8 cellular contexts compared by ENCODE assay signal in genomic region chr4:99808260-99808857, GRCh38. TPM values are rescaled to one million over a fixed set of nuclear protein-coding genes. Genes with fewer than 3 reads are reported as not detected.
DNase-seq lines count a peak whose midpoint lies in the region; ATAC-seq and TF ChIP-seq lines count a peak whose summit lies in the region.

No MANE protein-coding gene starts in this region.

- intact Hi-C loops in CD8-positive, alpha-beta T cell (cut with DNase I, micrococcal nuclease), result loop anchor here (1.0 to 10.0 kb wide), 4 partner anchors 141 to 814 kb away; partner anchors contain the start of gene METAP1 (in 1 of the 2)
- intact Hi-C loops in OCI-LY7 (cut with micrococcal nuclease; ENCODE audit: unreplicated experiment) (loop anchor here (1.0 to 10.0 kb wide), 5 partner anchors 77 to 721 kb away; partner anchors contain the start of gene ADH5), prostate gland (cut with DNase I) (loop anchor here (10.0 kb wide), 2 partner anchors 56 to 244 kb away; partner anchors contain the start of gene TRMT10A)

- POLR2A ChIA-PET in CD8-positive, alpha-beta T cell (lab: Charles Lee), result interaction anchor here (1.0 to 1.8 kb wide), 3 partner anchors 86 to 140 kb away, joined by 3 to 7 read pairs (median 7); partner anchors contain the start of genes DNAJB14 and LAMTOR3
- POLR2A ChIA-PET in OCI-LY7 (lab: Charles Lee), result interaction anchor here (0.6 to 2.8 kb wide), 11 partner anchors 9 to 881 kb away, joined by 3 to 22 read pairs (median 4); partner anchors contain the start of genes DAPP1, DNAJB14 and TRMT10A

- no peaks in the 10 kb centered on the region for H3K36me3 ChIP-seq in CD8-positive, alpha-beta T cell (ENCODE audit: insufficient read depth, low read length)
- H3K36me3 ChIP-seq in OCI-LY7 (ENCODE audit: insufficient read depth, low read length) (no peaks in the 10 kb centered on the region), prostate gland (no peaks in the 10 kb centered on the region)

- H3K4me2 ChIP-seq in OCI-LY7 (ENCODE audit: low read length), result peak overlapping the region; percentile 74

- no peaks in the 10 kb centered on the region for H3K9me3 ChIP-seq in CD8-positive, alpha-beta T cell (ENCODE audit: low read length)
- H3K9me3 ChIP-seq in OCI-LY7 (ENCODE audit: low read length), result no peaks in the 10 kb centered on the region
- H3K9me3 ChIP-seq in prostate gland, result no peaks in the 10 kb centered on the region

- peak; percentile 93 for TF ChIP-seq CTCF in CD8-positive, alpha-beta T cell (IDR thresholded peaks at IDR 0.05)
- TF ChIP-seq CTCF in OCI-LY7 (conservative IDR thresholded peaks at IDR 0.05; ENCODE audit: low read length), result peak; percentile 96
- peak; percentile 60 for TF ChIP-seq CTCF in fibroblast of pulmonary artery (IDR thresholded peaks at IDR 0.05; ENCODE audit: low read length, missing control alignments)
- TF ChIP-seq CTCF in prostate gland (IDR thresholded peaks at IDR 0.05), result peak in 3 of 4 experiments; percentile 28 to 54 (median 43)

- no peak overlapping the region for H3K27ac Mint-ChIP-seq in CD8-positive, alpha-beta T cell

- H3K4me3 Mint-ChIP-seq in CD8-positive, alpha-beta T cell, result no peak overlapping the region

- H3K79me2 ChIP-seq in OCI-LY7 (ENCODE audit: insufficient read depth, low read depth, low read length), result no peaks in the 10 kb centered on the region

- CTCF ChIA-PET in CD8-positive, alpha-beta T cell (lab: Charles Lee), result interaction anchor here (0.5 to 5.1 kb wide), 33 partner anchors 8 to 1481 kb away, joined by 3 to 50 read pairs (median 4); partner anchors contain the start of genes DAPP1, DNAJB14, H2AZ1 and TRMT10A
- CTCF ChIA-PET in OCI-LY7 (lab: Charles Lee; ENCODE audit: unreplicated experiment), result interaction anchor here (0.9 to 1.2 kb wide), 3 partner anchors 9 to 44 kb away, joined by 3 to 4 read pairs (median 3); partner anchors contain the start of gene DAPP1

- TF ChIP-seq POLR2A in prostate gland (IDR thresholded peaks at IDR 0.05), result no peak

- H3K4me3 ChIP-seq in CD8-positive, alpha-beta T cell (ENCODE audit: low read depth, low read length), result no peak overlapping the region
- H3K4me3 ChIP-seq in OCI-LY7 (ENCODE audit: low read depth, low read length, poor library complexity, severe bottlenecking) (peak overlapping the region; percentile 35), fibroblast of pulmonary artery (replicated peaks; ENCODE audit: low read depth, low read length) (no peak overlapping the region), prostate gland (no peak overlapping the region)

- H3K27me3 Mint-ChIP-seq in CD8-positive, alpha-beta T cell (ENCODE audit: low read depth), result peaks cover 14% of the 10 kb centered on the region

- BruUV-seq in OCI-LY7 (replicated peaks; lab: Mats Ljungman, UMichigan), result no TSS peak

- H3K27me3 ChIP-seq in CD8-positive, alpha-beta T cell (ENCODE audit: insufficient read depth, low read length), result no peaks in the 10 kb centered on the region
- H3K27me3 ChIP-seq in prostate gland (replicated peaks; ENCODE audit: insufficient read depth), result no peaks in the 10 kb centered on the region

- peak; percentile 46 to 80 (median 66) for DNase-seq in CD8-positive, alpha-beta T cell
- DNase-seq in OCI-LY7 (ENCODE audit: low spot score) (peak; percentile 82), activated T-cell treated with anti-CD3 and anti-CD28 coated beads for 4 hours (peak; percentile 65), fibroblast of pulmonary artery (ENCODE audit: low read depth) (peak; percentile 54), prostate gland (ENCODE audit: low spot score) (peak; percentile 23), T1000 (lab: John Stamatoyannopoulos, UW) (no peak)

- no peaks in the 10 kb centered on the region for H3K9me3 Mint-ChIP-seq in CD8-positive, alpha-beta T cell

- no peaks in the 10 kb centered on the region for H3K36me3 Mint-ChIP-seq in CD8-positive, alpha-beta T cell

- WGBS in prostate gland, result 33% methylated on average over 13 of the region's 13 CpGs

- no peaks in the 10 kb centered on the region for H3K9me2 ChIP-seq in OCI-LY7 (ENCODE audit: insufficient read depth, low read length)

- no peaks in the 10 kb centered on the region for H4K20me1 ChIP-seq in OCI-LY7 (ENCODE audit: insufficient read depth, low read length)

- no peaks in the 10 kb centered on the region for H3K4me1 ChIP-seq in CD8-positive, alpha-beta T cell (ENCODE audit: insufficient read depth, low read length)
- peaks cover 62% of the 10 kb centered on the region for H3K4me1 ChIP-seq in OCI-LY7 (ENCODE audit: insufficient read depth, low read length, poor library complexity, severe bottlenecking)
- no peaks in the 10 kb centered on the region for H3K4me1 ChIP-seq in prostate gland (replicated peaks)

- peaks cover 4% of the 10 kb centered on the region for H3K4me1 Mint-ChIP-seq in CD8-positive, alpha-beta T cell (ENCODE audit: low read depth)

- H3K27ac ChIP-seq in CD8-positive, alpha-beta T cell (ENCODE audit: low read depth, low read length), result no peak overlapping the region
- H3K27ac ChIP-seq in OCI-LY7 (ENCODE audit: low read depth, low read length, poor library complexity, severe bottlenecking) (peak overlapping the region; percentile 59), prostate gland (no peak overlapping the region)

- peak overlapping the region; percentile 67 for H2AFZ ChIP-seq in OCI-LY7 (ENCODE audit: low read length)

- ATAC-seq in CD8-positive, alpha-beta T cell, result peak; percentile 97
- peak; percentile 66 for ATAC-seq in GM19328 (IDR thresholded peaks at IDR 0.05; ENCODE audit: unreplicated experiment)
- peak; percentile 91 for ATAC-seq in HG03280 (IDR thresholded peaks at IDR 0.05; ENCODE audit: unreplicated experiment)

RNA-seq across cellular contexts. Expression of gene DAPP1, which starts 8.3 kb away (rescaled TPM):
- 1 to 10 TPM; 3.2 to 3.6 TPM for total RNA-seq in CD8-positive, alpha-beta T cell
- 55.7 and 57.3 TPM in 2 replicates for total RNA-seq in OCI-LY7 (2014; rRNA removed; shearing (Covaris generic))
- total RNA-seq in OCI-LY7 (2022) (69.8 and 71.9 TPM in 2 replicates), prostate gland (1 to 10 TPM; 1.1 to 2.0 TPM)

Comparison
In these comparisons a context has a peak if more than half of its experiments do, and no peak if none do; other contexts are left out.
1. CTCF ChIP-seq: peak in every context shown above with its lines; median percentile 96 in OCI-LY7; 93 in CD8-positive, alpha-beta T cell; 60 in fibroblast of pulmonary artery; 43 in prostate gland.
2. RNA of gene DAPP1, which starts 8.3 kb away (total RNA-seq): 55.7 to 71.9 TPM in OCI-LY7; 3.2 to 3.6 TPM in CD8-positive, alpha-beta T cell and 1.1 to 2.0 TPM in prostate gland; every median in the first group is over 10 times any median in the second.
3. Peak in every context shown above with its lines, with median percentiles within 50 percentile points of each other: ATAC-seq.